ENCODE assay signal across 15 cellular contexts in the genomic region with DNA sequence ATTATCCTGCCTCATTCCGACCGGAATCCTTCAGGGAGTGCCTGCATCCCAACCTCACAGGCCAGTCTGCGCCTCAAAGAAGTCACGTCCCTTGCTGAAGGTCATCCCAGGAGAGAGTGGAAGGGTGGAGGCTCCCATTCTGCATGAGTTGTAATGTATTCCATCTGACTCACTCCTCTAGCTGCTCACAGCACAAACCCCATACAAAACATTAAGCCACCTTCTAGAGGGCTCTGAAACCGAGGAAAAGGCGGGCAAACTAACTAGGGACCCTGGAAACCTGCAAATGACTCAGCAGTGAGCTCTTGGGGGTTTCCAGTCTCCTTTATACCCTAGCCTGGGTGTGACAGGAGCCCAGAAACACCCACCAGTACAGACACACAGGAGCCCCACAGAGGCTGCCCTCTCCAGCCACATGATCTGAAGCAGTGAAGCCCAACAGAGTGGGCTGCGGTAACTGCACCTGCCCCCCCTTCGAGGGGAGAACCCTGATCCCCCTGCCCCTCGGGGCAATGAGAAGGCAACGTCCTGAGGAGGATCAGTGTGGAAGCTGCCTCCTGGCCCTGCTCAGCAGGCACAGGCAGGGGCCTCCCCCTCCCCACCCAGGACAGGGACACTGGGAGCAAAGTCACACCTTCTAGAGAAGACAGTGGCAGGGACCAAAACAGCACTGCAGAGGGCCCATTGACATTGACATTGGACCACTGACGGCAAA.
DNase-seq lines count a peak whose midpoint lies in the region; ATAC-seq and TF ChIP-seq lines count a peak whose summit lies in the region.
"Had no signal": no experiment of that assay in that cellular context is flagged by ENCODE, and none has a peak within 500 bp of the region (broad histone marks: within the 10 kb centered on the region; RNA-seq: fewer than 3 reads in every experiment).

No MANE protein-coding gene starts in this region.

- ATAC-seq in DND-41 (ENCODE audit: insufficient read depth, low read depth) (peak; percentile 35; the same call in 1 of the 3 replicates), GM19463 (IDR thresholded peaks at IDR 0.05; ENCODE audit: unreplicated experiment) (peak; percentile 90), HG02943 (IDR thresholded peaks at IDR 0.05; ENCODE audit: low read depth, unreplicated experiment) (peak; percentile 62)
- ATAC-seq in natural killer cell treated with Interleukin-12 subunit alpha and Interleukin-12 subunit beta and Interleukin-15 and Interleukin-18, amount 100 ng/mL, for 72 hours: no peak
- ATAC-seq: foreskin keratinocyte, left lung had no signal

- peaks cover 36 to 37% of the 10 kb centered on the region in 2 donors for H3K27me3 Mint-ChIP-seq in natural killer cell treated with Interleukin-12 subunit alpha and Interleukin-12 subunit beta and Interleukin-15 and Interleukin-18, amount 100 ng/mL, for 72 hours

- no peak overlapping the region for H2AFZ ChIP-seq in DND-41 (ENCODE audit: low read depth, low read length)

- peaks cover 0 to 6% of the 10 kb centered on the region in 2 donors for H3K4me1 Mint-ChIP-seq in natural killer cell treated with Interleukin-12 subunit alpha and Interleukin-12 subunit beta and Interleukin-15 and Interleukin-18, amount 100 ng/mL, for 72 hours (ENCODE audit: low read depth in 2 of 2)
- H3K4me1 Mint-ChIP-seq: IgD-negative memory B cell had no signal

- no peaks in the 10 kb centered on the region for H3K27me3 ChIP-seq in DND-41 (ENCODE audit: insufficient read depth, low read length, poor library complexity)
- H3K27me3 ChIP-seq: foreskin keratinocyte had no signal

- peaks cover 4% of the 10 kb centered on the region; the same call in 1 of the 2 replicates for H3K79me2 ChIP-seq in DND-41 (ENCODE audit: insufficient read depth, low read length)

- H3K4me3 ChIP-seq in DND-41 (ENCODE audit: low read depth in 1 of 2, low read length in 2 of 2): no peak overlapping the region
- H3K4me3 ChIP-seq: left lung, thoracic aorta had no signal

- no peak overlapping the region for H3K27ac ChIP-seq in DND-41 (ENCODE audit: low read length)
- H3K27ac ChIP-seq: foreskin keratinocyte, left lung, thoracic aorta had no signal

- H3K9ac ChIP-seq in DND-41 (ENCODE audit: low read depth, low read length): no peak overlapping the region

- no peak overlapping the region for H3K4me3 Mint-ChIP-seq in natural killer cell treated with Interleukin-12 subunit alpha and Interleukin-12 subunit beta and Interleukin-15 and Interleukin-18, amount 100 ng/mL, for 72 hours
- H3K4me3 Mint-ChIP-seq: IgD-negative memory B cell had no signal

- no peak overlapping the region for H3K4me2 ChIP-seq in DND-41 (ENCODE audit: insufficient read depth, low read length)

- no peak for TF ChIP-seq CTCF in DND-41 (IDR thresholded peaks at IDR 0.05; ENCODE audit: borderline replicate concordance, extremely low read depth, low read length, poor library complexity, severe bottlenecking)

- no peaks in the 10 kb centered on the region for H3K36me3 Mint-ChIP-seq in natural killer cell treated with Interleukin-12 subunit alpha and Interleukin-12 subunit beta and Interleukin-15 and Interleukin-18, amount 100 ng/mL, for 72 hours
- H3K36me3 Mint-ChIP-seq: IgD-negative memory B cell had no signal

- DNase-seq in DND-41 (peak; percentile 2), astrocyte of the hippocampus (ENCODE audit: low read depth, low spot score) (peak; percentile 36), NCI-H510A treated with DMSO at 0.1 percent for 48 hours (lab: John Stamatoyannopoulos, UW) (no peak), OCI-M2 (lab: John Stamatoyannopoulos, UW; ENCODE audit: unreplicated experiment) (no peak), NCI-H1436 (lab: John Stamatoyannopoulos, UW) (no peak)
- DNase-seq in natural killer cell treated with Interleukin-12 subunit alpha and Interleukin-12 subunit beta and Interleukin-15 and Interleukin-18, amount 100 ng/mL, for 72 hours (ENCODE audit: low spot score): no peak
- DNase-seq: foreskin keratinocyte; left lung; nucleus accumbens; stimulated activated CD4-positive, alpha-beta T cell treated with anti-CD3 and anti-CD28 coated beads, Interleukin-4, amount 100 ng/mL, for 4 hours had no signal

- peaks cover 6% of the 10 kb centered on the region for H3K9me3 ChIP-seq in DND-41 (ENCODE audit: insufficient read depth, low read length, severe bottlenecking)
- H3K9me3 ChIP-seq: left lung, thoracic aorta had no signal

- H3K4me1 ChIP-seq in DND-41 (ENCODE audit: insufficient read depth, low read length): no peaks in the 10 kb centered on the region
- H3K4me1 ChIP-seq: foreskin keratinocyte, left lung had no signal

- H3K27ac Mint-ChIP-seq in natural killer cell treated with Interleukin-12 subunit alpha and Interleukin-12 subunit beta and Interleukin-15 and Interleukin-18, amount 100 ng/mL, for 72 hours: no peak overlapping the region
- H3K27ac Mint-ChIP-seq: activated T-helper 2 cell treated with anti-CD3 and anti-CD28 coated beads, Interferon-gamma antibody, Interleukin-2, Interleukin-4, amounts not matched to agents 10 μg/mL and 5 μg/mL and 100 μg/mL, durations not matched to agents 14 hours and 24 hours and 36 hours; IgD-negative memory B cell had no signal

- H3K36me3 ChIP-seq in DND-41 (ENCODE audit: insufficient read depth, low read length): peaks cover 7% of the 10 kb centered on the region
- H3K36me3 ChIP-seq: left lung, thoracic aorta had no signal

- no peaks in the 10 kb centered on the region for H4K20me1 ChIP-seq in DND-41 (ENCODE audit: insufficient read depth, low read length)

- no peaks in the 10 kb centered on the region for H3K9me3 Mint-ChIP-seq in natural killer cell treated with Interleukin-12 subunit alpha and Interleukin-12 subunit beta and Interleukin-15 and Interleukin-18, amount 100 ng/mL, for 72 hours
- H3K9me3 Mint-ChIP-seq: activated T-helper 2 cell treated with anti-CD3 and anti-CD28 coated beads, Interferon-gamma antibody, Interleukin-2, Interleukin-4, amounts not matched to agents 10 μg/mL and 5 μg/mL and 100 μg/mL, durations not matched to agents 14 hours and 24 hours and 36 hours; IgD-negative memory B cell had no signal

Comparison
In these comparisons a context has a peak if more than half of its experiments do, and no peak if none do; other contexts are left out.
1. ATAC-seq: peak in DND-41 (single experiment), GM19463 (single experiment) and HG02943 (single experiment); none in natural killer cell treated with Interleukin-12 subunit alpha and Interleukin-12 subunit beta and Interleukin-15 and Interleukin-18, amount 100 ng/mL, for 72 hours (0 of 2).
2. DNase-seq: peak in DND-41 (single experiment) and astrocyte of the hippocampus (single experiment); none in natural killer cell treated with Interleukin-12 subunit alpha and Interleukin-12 subunit beta and Interleukin-15 and Interleukin-18, amount 100 ng/mL, for 72 hours (single experiment), NCI-H510A treated with DMSO at 0.1 percent for 48 hours (single experiment), OCI-M2 (single experiment) and NCI-H1436 (single experiment).